16 cellular contexts compared by ENCODE assay signal in genomic region chr10:132886211-132887099, GRCh38. TPM values are rescaled to one million over a fixed set of nuclear protein-coding genes. Genes with fewer than 3 reads are reported as not detected.
DNase-seq lines count a peak whose midpoint lies in the region; TF ChIP-seq lines count a peak whose summit lies in the region.
"Had no signal": no experiment of that assay in that cellular context is flagged by ENCODE, and none has a peak within 500 bp of the region (broad histone marks: within the 10 kb centered on the region; RNA-seq: fewer than 3 reads in every experiment).

No MANE protein-coding gene starts in this region.

- H3K4me1 ChIP-seq in BLaER1 (peaks cover 10% of the 10 kb centered on the region; the same call in 1 of the 2 replicates), hepatocyte (ENCODE audit: insufficient read depth) (no peaks in the 10 kb centered on the region)

- DNase-seq in ELF-1 (ENCODE audit: low read depth, low spot score) (peak; percentile 49), SK-N-DZ (ENCODE audit: low spot score) (peak; percentile 32), mesenteric fat pad (ENCODE audit: low spot score) (peak; percentile 79), GM13976 (ENCODE audit: low spot score) (no peak), hepatocyte (ENCODE audit: low spot score) (no peak), DMS79 treated with DMSO at 0.1 percent for 48 hours (lab: John Stamatoyannopoulos, UW) (no peak), HuH-7.5 (ENCODE audit: low spot score) (no peak)
- DNase-seq: HCEC 1CT; mammary epithelial cell; NCI-H2171; occipital lobe; stimulated activated CD4-positive, alpha-beta T cell treated with anti-CD3 and anti-CD28 coated beads, Interleukin-4, amount 100 ng/mL, for 24 hours; WERI-Rb-1 had no signal

- no peaks in the 10 kb centered on the region for H3K9me2 ChIP-seq in hepatocyte (replicated peaks; ENCODE audit: insufficient read depth)

- H3K36me3 ChIP-seq in BLaER1 (no peaks in the 10 kb centered on the region), hepatocyte (replicated peaks; ENCODE audit: insufficient read depth, low read depth) (no peaks in the 10 kb centered on the region)
- H3K36me3 ChIP-seq: heart right ventricle, SJSA1, WERI-Rb-1 had no signal

- H3K9me3 ChIP-seq in BLaER1 (no peaks in the 10 kb centered on the region), hepatocyte (ENCODE audit: low read depth) (no peaks in the 10 kb centered on the region)
- H3K9me3 ChIP-seq: heart right ventricle, SJSA1 had no signal

- no peaks in the 10 kb centered on the region for H3K79me2 ChIP-seq in hepatocyte

- in situ Hi-C loops in GM13976 (cut with MboI; ENCODE audit: low sequenced_read_pairs, unreplicated experiment) = no loop called here

- 88% methylated on average over 33 of the region's 35 CpGs for WGBS in hepatocyte (ENCODE audit: low lambda C conversion rate, missing lambda C conversion rate)

- H4K20me1 ChIP-seq in BLaER1 = no peaks in the 10 kb centered on the region; the same call in 1 of the 2 replicates
- no peaks in the 10 kb centered on the region for H4K20me1 ChIP-seq in hepatocyte (ENCODE audit: insufficient read depth, poor library complexity, severe bottlenecking)

- no peak overlapping the region for H2AFZ ChIP-seq in hepatocyte

- TF ChIP-seq CTCF in GM13976 (IDR thresholded peaks at IDR 0.05; ENCODE audit: borderline replicate concordance, control extremely low read depth, extremely low read depth, insufficient read depth, missing control alignments) (no peak), hepatocyte (IDR thresholded peaks at IDR 0.05; ENCODE audit: poor library complexity) (no peak)

- no peak overlapping the region for H3K4me3 ChIP-seq in BLaER1
- no peak overlapping the region for H3K4me3 ChIP-seq in hepatocyte
- H3K4me3 ChIP-seq: heart right ventricle, SJSA1 had no signal

- H3K27me3 ChIP-seq in BLaER1 (peaks cover 25% of the 10 kb centered on the region), hepatocyte (no peaks in the 10 kb centered on the region)

- H3K27ac ChIP-seq in BLaER1 (no peak overlapping the region), hepatocyte (no peak overlapping the region)
- H3K27ac ChIP-seq: heart right ventricle, SJSA1, WERI-Rb-1 had no signal

- H3K4me2 ChIP-seq in BLaER1 (peak overlapping the region; percentile 14; the same call in 1 of the 2 replicates), hepatocyte (no peak overlapping the region)

- no peak overlapping the region for H3K9ac ChIP-seq in BLaER1

RNA-seq across cellular contexts. Expression of gene CFAP46, which starts 55.9 kb away (rescaled TPM):
- 0.02 and 0.08 TPM in 2 replicates for polyA plus RNA-seq in SK-N-DZ (2014; cell fraction: cytosol; rRNA removed)
- not detected in 2 replicates for polyA plus RNA-seq in SK-N-DZ (2014; cell fraction: nucleus; rRNA removed)
- total RNA-seq in mesenteric fat pad (not detected), hepatocyte (1.6 and 2.4 TPM in 2 replicates)
- 1.5 and 2.2 TPM in 2 replicates for polyA plus RNA-seq in hepatocyte
- polyA plus RNA-seq: mammary epithelial cell had no signal

Comparison
In these comparisons a context has a peak if more than half of its experiments do, and no peak if none do; other contexts are left out.
1. DNase-seq: peak in ELF-1 (single experiment), SK-N-DZ (single experiment) and mesenteric fat pad (single experiment); none in GM13976 (single experiment), hepatocyte (single experiment), DMS79 treated with DMSO at 0.1 percent for 48 hours (single experiment) and HuH-7.5 (single experiment).